ENCODE assay signal across 1 cellular context in genomic region chr11:19952101-19952605, GRCh38.
TF ChIP-seq lines count a peak whose summit lies in the region.

No MANE protein-coding gene starts in this region.

TF ChIP-seq in HepG2, 621 proteins besides CTCF, POLR2A, EP300 and RAD21 (continued from another document and continues in another):
- no peak for TF ChIP-seq ZBTB42 (CRISPR knock-in tag; IDR thresholded peaks at IDR 0.05)
- TF ChIP-seq FOXJ3 (CRISPR knock-in tag; IDR thresholded peaks at IDR 0.05; ENCODE audit: borderline replicate concordance), result no peak; the same call in 1 of the 2 replicates
- peak; percentile 57; the same call in 1 of the 2 replicates for TF ChIP-seq TARDBP (CRISPR knock-in tag; IDR thresholded peaks at IDR 0.05)
- no peak for TF ChIP-seq KLF11 (CRISPR knock-in tag; IDR thresholded peaks at IDR 0.05)
- TF ChIP-seq POLR2AphosphoS2 (IDR thresholded peaks at IDR 0.05; ENCODE audit: low read depth, low read length), result no peak
- peak; percentile 79; the same call in 1 of the 2 replicates for TF ChIP-seq ZNF503 (CRISPR knock-in tag; IDR thresholded peaks at IDR 0.05)
- TF ChIP-seq, protein P1, sequence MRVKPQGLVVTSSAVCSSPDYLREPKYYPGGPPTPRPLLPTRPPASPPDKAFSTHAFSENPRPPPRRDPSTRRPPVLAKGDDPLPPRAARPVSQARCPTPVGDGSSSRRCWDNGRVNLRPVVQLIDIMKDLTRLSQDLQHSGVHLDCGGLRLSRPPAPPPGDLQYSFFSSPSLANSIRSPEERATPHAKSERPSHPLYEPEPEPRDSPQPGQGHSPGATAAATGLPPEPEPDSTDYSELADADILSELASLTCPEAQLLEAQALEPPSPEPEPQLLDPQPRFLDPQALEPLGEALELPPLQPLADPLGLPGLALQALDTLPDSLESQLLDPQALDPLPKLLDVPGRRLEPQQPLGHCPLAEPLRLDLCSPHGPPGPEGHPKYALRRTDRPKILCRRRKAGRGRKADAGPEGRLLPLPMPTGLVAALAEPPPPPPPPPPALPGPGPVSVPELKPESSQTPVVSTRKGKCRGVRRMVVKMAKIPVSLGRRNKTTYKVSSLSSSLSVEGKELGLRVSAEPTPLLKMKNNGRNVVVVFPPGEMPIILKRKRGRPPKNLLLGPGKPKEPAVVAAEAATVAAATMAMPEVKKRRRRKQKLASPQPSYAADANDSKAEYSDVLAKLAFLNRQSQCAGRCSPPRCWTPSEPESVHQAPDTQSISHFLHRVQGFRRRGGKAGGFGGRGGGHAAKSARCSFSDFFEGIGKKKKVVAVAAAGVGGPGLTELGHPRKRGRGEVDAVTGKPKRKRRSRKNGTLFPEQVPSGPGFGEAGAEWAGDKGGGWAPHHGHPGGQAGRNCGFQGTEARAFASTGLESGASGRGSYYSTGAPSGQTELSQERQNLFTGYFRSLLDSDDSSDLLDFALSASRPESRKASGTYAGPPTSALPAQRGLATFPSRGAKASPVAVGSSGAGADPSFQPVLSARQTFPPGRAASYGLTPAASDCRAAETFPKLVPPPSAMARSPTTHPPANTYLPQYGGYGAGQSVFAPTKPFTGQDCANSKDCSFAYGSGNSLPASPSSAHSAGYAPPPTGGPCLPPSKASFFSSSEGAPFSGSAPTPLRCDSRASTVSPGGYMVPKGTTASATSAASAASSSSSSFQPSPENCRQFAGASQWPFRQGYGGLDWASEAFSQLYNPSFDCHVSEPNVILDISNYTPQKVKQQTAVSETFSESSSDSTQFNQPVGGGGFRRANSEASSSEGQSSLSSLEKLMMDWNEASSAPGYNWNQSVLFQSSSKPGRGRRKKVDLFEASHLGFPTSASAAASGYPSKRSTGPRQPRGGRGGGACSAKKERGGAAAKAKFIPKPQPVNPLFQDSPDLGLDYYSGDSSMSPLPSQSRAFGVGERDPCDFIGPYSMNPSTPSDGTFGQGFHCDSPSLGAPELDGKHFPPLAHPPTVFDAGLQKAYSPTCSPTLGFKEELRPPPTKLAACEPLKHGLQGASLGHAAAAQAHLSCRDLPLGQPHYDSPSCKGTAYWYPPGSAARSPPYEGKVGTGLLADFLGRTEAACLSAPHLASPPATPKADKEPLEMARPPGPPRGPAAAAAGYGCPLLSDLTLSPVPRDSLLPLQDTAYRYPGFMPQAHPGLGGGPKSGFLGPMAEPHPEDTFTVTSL (CRISPR knock-in tag; IDR thresholded peaks at IDR 0.05; ENCODE audit: borderline replicate concordance), result peak; percentile 68; the same call in 1 of the 2 replicates
- TF ChIP-seq LCORL (IDR thresholded peaks at IDR 0.05), result no peak
- no peak for TF ChIP-seq LCORL (CRISPR knock-in tag; IDR thresholded peaks at IDR 0.05)
- no peak for TF ChIP-seq BCLAF1 (IDR thresholded peaks at IDR 0.05)
- no peak for TF ChIP-seq NFRKB (IDR thresholded peaks at IDR 0.05)
- no peak for TF ChIP-seq ZNF790 (CRISPR knock-in tag; IDR thresholded peaks at IDR 0.05; ENCODE audit: borderline replicate concordance)
- no peak for TF ChIP-seq SP4 (CRISPR knock-in tag; IDR thresholded peaks at IDR 0.05)
- TF ChIP-seq FUBP1 (CRISPR knock-in tag; IDR thresholded peaks at IDR 0.05; ENCODE audit: borderline replicate concordance), result no peak
- TF ChIP-seq NCOR1 (IDR thresholded peaks at IDR 0.05; ENCODE audit: borderline replicate concordance, low read length), result peak; percentile 34; the same call in 1 of the 2 replicates
- TF ChIP-seq TCF12 (IDR thresholded peaks at IDR 0.05), result no peak
- TF ChIP-seq TCF12 (CRISPR knock-in tag; IDR thresholded peaks at IDR 0.05), result no peak
- no peak for TF ChIP-seq FOXP1 (IDR thresholded peaks at IDR 0.05)
- peak; percentile 45; the same call in 1 of the 2 replicates for TF ChIP-seq FOXP1 (CRISPR knock-in tag; IDR thresholded peaks at IDR 0.05)
- TF ChIP-seq RFX5 (IDR thresholded peaks at IDR 0.05; ENCODE audit: low read depth, low read length), result no peak
- TF ChIP-seq AHR (CRISPR knock-in tag; IDR thresholded peaks at IDR 0.05), result no peak
- TF ChIP-seq HDAC6 (IDR thresholded peaks at IDR 0.05; ENCODE audit: low read depth, low read length), result no peak
- TF ChIP-seq SOX6 (IDR thresholded peaks at IDR 0.05), result no peak
- peak; percentile 94 for TF ChIP-seq SOX6 (CRISPR knock-in tag; IDR thresholded peaks at IDR 0.05)
- TF ChIP-seq ZNF691 (CRISPR knock-in tag; IDR thresholded peaks at IDR 0.05; ENCODE audit: borderline replicate concordance, low read depth), result no peak
- no peak for TF ChIP-seq ZNF816 (CRISPR knock-in tag; IDR thresholded peaks at IDR 0.05; ENCODE audit: borderline replicate concordance)
- TF ChIP-seq ZBTB34 (CRISPR knock-in tag; IDR thresholded peaks at IDR 0.05), result peak; percentile 76
- TF ChIP-seq FOXA3 (CRISPR knock-in tag; IDR thresholded peaks at IDR 0.05), result peak; percentile 33; the same call in 1 of the 2 replicates
- TF ChIP-seq MLX (CRISPR knock-in tag; IDR thresholded peaks at IDR 0.05), result 0 out of 2 replicates have a peak, but pooled peaks have one; percentile 16
- TF ChIP-seq CAMTA2 (CRISPR knock-in tag; IDR thresholded peaks at IDR 0.05; ENCODE audit: borderline replicate concordance), result no peak
- no peak for TF ChIP-seq PHF8 (CRISPR knock-in tag; IDR thresholded peaks at IDR 0.05)
- TF ChIP-seq, protein P2, sequence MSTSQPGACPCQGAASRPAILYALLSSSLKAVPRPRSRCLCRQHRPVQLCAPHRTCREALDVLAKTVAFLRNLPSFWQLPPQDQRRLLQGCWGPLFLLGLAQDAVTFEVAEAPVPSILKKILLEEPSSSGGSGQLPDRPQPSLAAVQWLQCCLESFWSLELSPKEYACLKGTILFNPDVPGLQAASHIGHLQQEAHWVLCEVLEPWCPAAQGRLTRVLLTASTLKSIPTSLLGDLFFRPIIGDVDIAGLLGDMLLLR (CRISPR knock-in tag; IDR thresholded peaks at IDR 0.05), result no peak
- no peak for TF ChIP-seq IRX3 (CRISPR knock-in tag; IDR thresholded peaks at IDR 0.05; ENCODE audit: borderline replicate concordance, low read depth)
- no peak for TF ChIP-seq MYNN (CRISPR knock-in tag; IDR thresholded peaks at IDR 0.05; ENCODE audit: low read depth)
- peak; percentile 91 for TF ChIP-seq SOX13 (IDR thresholded peaks at IDR 0.05)
- peak in 1 of 2 experiments; percentile 99; a peak in 2 of 4 replicates for TF ChIP-seq SOX13 (CRISPR knock-in tag; conservative IDR thresholded peaks at IDR 0.05 in 1 of 2, IDR thresholded peaks at IDR 0.05 in 1 of 2)
- TF ChIP-seq CREB1 (IDR thresholded peaks at IDR 0.05), result peak; percentile 4; the same call in 1 of the 2 replicates
- TF ChIP-seq CREB1 (CRISPR knock-in tag; IDR thresholded peaks at IDR 0.05), result peak; percentile 59; the same call in 1 of the 2 replicates
- TF ChIP-seq, protein P3, sequence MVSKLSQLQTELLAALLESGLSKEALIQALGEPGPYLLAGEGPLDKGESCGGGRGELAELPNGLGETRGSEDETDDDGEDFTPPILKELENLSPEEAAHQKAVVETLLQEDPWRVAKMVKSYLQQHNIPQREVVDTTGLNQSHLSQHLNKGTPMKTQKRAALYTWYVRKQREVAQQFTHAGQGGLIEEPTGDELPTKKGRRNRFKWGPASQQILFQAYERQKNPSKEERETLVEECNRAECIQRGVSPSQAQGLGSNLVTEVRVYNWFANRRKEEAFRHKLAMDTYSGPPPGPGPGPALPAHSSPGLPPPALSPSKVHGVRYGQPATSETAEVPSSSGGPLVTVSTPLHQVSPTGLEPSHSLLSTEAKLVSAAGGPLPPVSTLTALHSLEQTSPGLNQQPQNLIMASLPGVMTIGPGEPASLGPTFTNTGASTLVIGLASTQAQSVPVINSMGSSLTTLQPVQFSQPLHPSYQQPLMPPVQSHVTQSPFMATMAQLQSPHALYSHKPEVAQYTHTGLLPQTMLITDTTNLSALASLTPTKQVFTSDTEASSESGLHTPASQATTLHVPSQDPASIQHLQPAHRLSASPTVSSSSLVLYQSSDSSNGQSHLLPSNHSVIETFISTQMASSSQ (IDR thresholded peaks at IDR 0.05; ENCODE audit: low read depth), result 0 out of 2 replicates have a peak, but pooled peaks have one; percentile 26
- TF ChIP-seq, protein P3 (CRISPR knock-in tag; IDR thresholded peaks at IDR 0.05; ENCODE audit: borderline replicate concordance), result no peak
- no peak for TF ChIP-seq RCOR2 (CRISPR knock-in tag; IDR thresholded peaks at IDR 0.05)
- no peak for TF ChIP-seq REL (CRISPR knock-in tag; conservative IDR thresholded peaks at IDR 0.05)
- no peak for TF ChIP-seq KDM4B (CRISPR knock-in tag; IDR thresholded peaks at IDR 0.05)
- no peak for TF ChIP-seq MIER2 (CRISPR knock-in tag; IDR thresholded peaks at IDR 0.05)
- TF ChIP-seq GATAD1 (CRISPR knock-in tag; IDR thresholded peaks at IDR 0.05), result no peak
- TF ChIP-seq RFX3 (CRISPR knock-in tag; IDR thresholded peaks at IDR 0.05), result no peak
- peak; percentile 34; the same call in 1 of the 2 replicates for TF ChIP-seq MED1 (CRISPR knock-in tag; IDR thresholded peaks at IDR 0.05)
